In the genomic region with DNA sequence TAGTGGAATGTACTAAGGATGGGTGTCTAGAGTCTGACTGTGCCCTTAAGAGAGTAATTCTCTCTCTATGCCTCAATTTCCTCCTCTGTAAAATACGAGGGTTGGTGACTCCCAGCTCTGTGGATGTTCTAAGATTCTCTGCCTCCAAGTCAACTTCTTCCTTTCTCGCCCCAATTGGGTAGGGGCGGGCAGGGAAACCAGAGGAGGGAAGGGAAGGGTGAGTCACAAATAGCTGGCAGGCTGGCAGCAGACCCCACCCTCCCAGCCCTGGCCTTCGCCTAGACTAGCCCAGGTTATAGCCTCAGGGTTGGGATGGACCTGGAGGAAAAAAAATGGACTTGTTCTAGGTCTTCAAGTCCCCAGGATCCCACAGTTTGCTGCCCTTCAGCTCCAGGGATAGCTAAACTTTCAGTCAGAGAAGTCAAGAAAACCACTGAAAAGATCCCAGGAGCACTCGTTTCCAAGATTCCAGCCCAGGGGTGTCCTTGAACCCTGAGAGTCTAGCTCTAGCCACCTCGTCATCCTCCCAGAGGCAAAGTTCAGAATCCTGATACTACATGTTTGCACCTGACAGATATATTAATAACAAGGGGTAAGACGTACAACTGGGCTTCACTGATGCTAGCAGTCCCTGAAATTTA, we compare ENCODE assay signal across 7 cellular contexts. TPM values are rescaled to one million over a fixed set of nuclear protein-coding genes. Genes with fewer than 3 reads are reported as not detected.
DNase-seq lines count a peak whose midpoint lies in the region; ATAC-seq and TF ChIP-seq lines count a peak whose summit lies in the region.

No MANE protein-coding gene starts in this region.

- peaks cover 37% of the 10 kb centered on the region for H3K4me1 ChIP-seq in ES-I3 (ENCODE audit: insufficient read depth, low read length)
- peaks cover under 1 to 7% of the 10 kb centered on the region in 2 donors for H3K4me1 ChIP-seq in esophagus (ENCODE audit: control insufficient read depth in 2 of 2, insufficient read depth in 2 of 2, low read length in 1 of 2)

- H3K9me3 ChIP-seq in ES-I3 (ENCODE audit: control insufficient read depth, insufficient read depth, low read length) (no peaks in the 10 kb centered on the region), esophagus (ENCODE audit: control insufficient read depth in 2 of 2, insufficient read depth in 1 of 2, low read depth in 1 of 2, low read length in 1 of 2) (no peaks in the 10 kb centered on the region)

- ATAC-seq in left cardiac atrium, result no peak
- no peak for ATAC-seq in GM21447 (IDR thresholded peaks at IDR 0.05; ENCODE audit: unreplicated experiment)

- WGBS in esophagus, 2 donors, result 39 to 46% methylated on average over 7 of the region's 7 CpGs

- H3K4me3 ChIP-seq in esophagus (ENCODE audit: low read depth in 1 of 2, low read length in 2 of 2), result peak overlapping the region in 1 of 2 donors; percentile 82

- no peaks in the 10 kb centered on the region for H3K36me3 ChIP-seq in ES-I3 (ENCODE audit: insufficient read depth, low read length)
- H3K36me3 ChIP-seq in esophagus (ENCODE audit: control insufficient read depth in 2 of 2, insufficient read depth in 2 of 2, low read length in 1 of 2), result peaks cover 0 to 3% of the 10 kb centered on the region in 2 donors

- H3K27ac ChIP-seq in RWPE1, result peak overlapping the region; percentile 99
- H3K27ac ChIP-seq in esophagus (ENCODE audit: low read depth in 2 of 2, low read length in 1 of 2), result peak overlapping the region; percentile 83 to 96

- peak overlapping the region; percentile 74 for H3K9ac ChIP-seq in ES-I3 (ENCODE audit: low read depth, low read length)

- intact Hi-C loops in left cardiac atrium (cut with DNase I), result loop anchor here (5.0 to 10.0 kb wide), 2 partner anchors 34 to 188 kb away; partner anchors contain the start of genes CDK2 (in 1 of the 2), GDF11 (in 1 of the 2) and PMEL (in 1 of the 2)

- POLR2A ChIA-PET in RWPE1 (lab: Yijun Ruan, JAX; ENCODE audit: low non-redundant PET), result no interaction called here

- CTCF ChIA-PET in RWPE1 (lab: Yijun Ruan, JAX), result interaction anchor here (0.6 to 1.9 kb wide), 2 partner anchors 23 to 64 kb away, joined by 6 read pairs; partner anchors contain the start of gene SUOX

- no peak for TF ChIP-seq CTCF in RWPE1 (conservative IDR thresholded peaks at IDR 0.05; ENCODE audit: low read depth)

- no peaks in the 10 kb centered on the region for H3K27me3 ChIP-seq in esophagus (ENCODE audit: control insufficient read depth in 1 of 2, insufficient read depth in 2 of 2, low read length in 2 of 2)

- DNase-seq in RWPE1 (ENCODE audit: low spot score), result peak; percentile 95
- DNase-seq in renal cortical epithelial cell (ENCODE audit: low read depth), result peak; percentile 70
- DNase-seq in left cardiac atrium, result no peak
- DNase-seq in HK-2 (ENCODE audit: unreplicated experiment), result no peak

RNA-seq across cellular contexts. Expression of gene DGKA, which starts 2.3 kb away (rescaled TPM):
- 100 to 1,000 TPM; 128 to 291 TPM for polyA plus RNA-seq in esophagus
- total RNA-seq in renal cortical epithelial cell (92.2 and 105 TPM in 2 replicates), left cardiac atrium (10 to 100 TPM; 17.3 to 19.8 TPM)

RNA-seq across cellular contexts. Expression of gene PYM1, which starts 5.6 kb away (rescaled TPM):
- 10 to 100 TPM; 63.7 to 71.0 TPM for polyA plus RNA-seq in esophagus
- total RNA-seq in renal cortical epithelial cell (30.0 and 38.7 TPM in 2 replicates), left cardiac atrium (10 to 100 TPM; 16.0 to 21.2 TPM)

RNA-seq across cellular contexts. Expression of gene PMEL, which starts 32.6 kb away (rescaled TPM):
- polyA plus RNA-seq in esophagus, result under 1 TPM; 0.63 to 0.75 TPM
- 1.6 and 1.9 TPM in 2 replicates for total RNA-seq in renal cortical epithelial cell
- total RNA-seq in left cardiac atrium, result under 1 TPM; 0.65 to 0.81 TPM

RNA-seq across cellular contexts. Expression of gene CDK2, which starts 33.4 kb away (rescaled TPM):
- polyA plus RNA-seq in esophagus, result 10 to 100 TPM in 1 of 2 donors, 1 to 10 TPM in 1; 9.2 to 18.8 TPM
- 12.9 and 29.0 TPM in 2 replicates for total RNA-seq in renal cortical epithelial cell
- 10 to 100 TPM; 14.1 to 18.2 TPM for total RNA-seq in left cardiac atrium

RNA-seq across cellular contexts. Expression of gene RAB5B, which starts 40.6 kb away (rescaled TPM):
- polyA plus RNA-seq in esophagus, result 10 to 100 TPM; 78.2 to 88.8 TPM
- total RNA-seq in renal cortical epithelial cell (92.9 and 119 TPM in 2 replicates), left cardiac atrium (100 to 1,000 TPM; 105 to 114 TPM)

Comparison
In these comparisons a context has a peak if more than half of its experiments do, and no peak if none do; other contexts are left out.
1. DNase-seq: peak in RWPE1 (single experiment) and renal cortical epithelial cell (single experiment); none in left cardiac atrium (single experiment) and HK-2 (single experiment).